In the genomic region with DNA sequence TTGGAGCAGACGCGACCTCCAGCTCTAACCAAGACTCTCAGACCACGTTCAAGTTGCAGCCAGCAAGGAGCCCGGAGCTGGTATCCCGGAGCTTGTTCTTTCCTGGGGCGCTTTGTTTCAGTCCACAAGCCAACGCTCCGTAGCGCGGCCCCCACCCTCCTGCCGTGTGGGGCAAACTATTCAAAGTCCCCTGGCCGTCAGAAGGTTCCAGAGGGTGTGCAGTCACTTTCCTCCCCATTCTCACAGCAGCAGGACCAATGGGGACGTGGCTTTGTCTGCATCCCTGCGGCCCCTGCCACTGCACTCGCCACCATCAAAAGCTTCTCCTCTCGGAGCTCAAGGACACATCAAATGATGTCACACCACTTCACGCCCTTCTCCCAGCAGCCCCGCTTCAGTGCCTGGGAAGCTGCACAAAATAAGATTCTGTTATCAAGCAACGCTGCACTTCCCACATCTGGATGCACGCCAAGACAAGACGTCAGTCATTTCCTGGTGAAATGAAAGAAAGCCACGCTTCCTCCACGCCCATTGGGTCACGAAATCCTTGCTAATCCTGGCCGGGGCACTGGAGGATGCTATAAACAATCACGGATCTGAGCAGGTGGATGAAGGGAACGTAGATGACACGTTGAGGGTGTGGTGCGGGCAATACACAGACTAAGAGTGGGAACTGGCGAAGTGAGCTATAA, we compare ENCODE assay signal across 12 cellular contexts.
DNase-seq lines count a peak whose midpoint lies in the region; ATAC-seq and TF ChIP-seq lines count a peak whose summit lies in the region.
"Had no signal": no experiment of that assay in that cellular context is flagged by ENCODE, and none has a peak within 500 bp of the region (broad histone marks: within the 10 kb centered on the region; RNA-seq: fewer than 3 reads in every experiment).

No MANE protein-coding gene starts in this region.

- no peaks in the 10 kb centered on the region for H3K4me1 ChIP-seq in Peyer's patch
- H3K4me1 ChIP-seq: ascending aorta, vagina had no signal

- no peak for TF ChIP-seq CTCF in Peyer's patch (IDR thresholded peaks at IDR 0.05)

- H3K27me3 ChIP-seq in Peyer's patch, result no peaks in the 10 kb centered on the region
- H3K27me3 ChIP-seq: ascending aorta, hepatocyte, vagina had no signal

- intact Hi-C loops in left colon (cut with DNase I, micrococcal nuclease), result no loop called here

- no peak for TF ChIP-seq POLR2A in Peyer's patch (IDR thresholded peaks at IDR 0.05)

- ATAC-seq in left colon (peak; percentile 90), GM18870 (IDR thresholded peaks at IDR 0.05; ENCODE audit: unreplicated experiment) (no peak), GM21381 (IDR thresholded peaks at IDR 0.05; ENCODE audit: unreplicated experiment) (no peak)

- no peaks in the 10 kb centered on the region for H3K36me3 ChIP-seq in Peyer's patch
- H3K36me3 ChIP-seq: ascending aorta, vagina had no signal

- no peaks in the 10 kb centered on the region for H3K9me3 ChIP-seq in Peyer's patch
- H3K9me3 ChIP-seq: vagina had no signal

- DNase-seq in COR-L47 (lab: John Stamatoyannopoulos, UW) (peak; percentile 66), LoVo (ENCODE audit: low spot score) (peak; percentile 62), Peyer's patch (peak in 2 of 3 donors; percentile 57 to 74), left colon (peak; percentile 67 to 72)
- DNase-seq in stimulated activated CD4-positive, alpha-beta T cell treated with anti-CD3 and anti-CD28 coated beads, Interleukin-2, amount 100 ng/mL, for 48 hours, result no peak
- no peak for DNase-seq in NK-92 treated with Interleukin-12 subunit alpha and Interleukin-12 subunit beta, amount 100 ng/mL, for 24 hours (lab: John Stamatoyannopoulos, UW)
- DNase-seq: CD8-positive, alpha-beta memory T cell had no signal

- no peak overlapping the region for H3K27ac ChIP-seq in Peyer's patch
- H3K27ac ChIP-seq: ascending aorta, hepatocyte, vagina had no signal

- no peak overlapping the region for H3K4me3 ChIP-seq in Peyer's patch
- H3K4me3 ChIP-seq: ascending aorta, hepatocyte, vagina had no signal

Comparison
In these comparisons a context has a peak if more than half of its experiments do, and no peak if none do; other contexts are left out.
1. DNase-seq: peak in COR-L47 (single experiment), LoVo (single experiment), Peyer's patch (2 of 3) and left colon (2 of 2); none in stimulated activated CD4-positive, alpha-beta T cell treated with anti-CD3 and anti-CD28 coated beads, Interleukin-2, amount 100 ng/mL, for 48 hours (0 of 2) and NK-92 treated with Interleukin-12 subunit alpha and Interleukin-12 subunit beta, amount 100 ng/mL, for 24 hours (single experiment).